In the genomic region with DNA sequence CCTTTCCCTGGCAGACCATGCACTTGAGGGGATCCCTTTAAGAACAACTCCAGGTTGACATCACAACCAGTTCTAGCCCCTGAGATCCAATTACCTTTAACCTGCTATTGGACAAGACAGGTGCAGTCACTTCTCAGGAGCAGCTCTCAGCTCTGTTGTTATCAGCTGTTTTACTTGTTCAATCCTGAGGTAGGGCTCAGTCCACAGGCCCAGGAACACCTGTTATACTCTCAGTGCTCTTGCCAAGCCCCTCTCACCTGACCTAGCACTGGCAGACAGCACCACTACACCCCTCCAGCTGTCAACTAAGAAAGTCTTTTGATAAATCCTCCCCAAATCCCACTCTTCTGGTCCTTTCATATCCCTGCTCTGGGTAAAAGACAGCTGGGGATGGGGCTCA, we compare ENCODE assay signal across 15 cellular contexts.
"Had no signal": no experiment of that assay in that cellular context is flagged by ENCODE, and none has a peak within 500 bp of the region (broad histone marks: within the 10 kb centered on the region; RNA-seq: fewer than 3 reads in every experiment).

No MANE protein-coding gene starts in this region.

- H3K27me3 Mint-ChIP-seq: stimulated activated naive B cell treated with anti-CD40 and anti-IgM and Interleukin-4, amounts not matched to agents 10 μg/mL and 1 μg/mL and 100 μg/mL, for 72 hours had no signal

- H3K36me3 Mint-ChIP-seq: natural killer cell treated with Interleukin-12 subunit alpha and Interleukin-12 subunit beta and Interleukin-15 and Interleukin-18, amount 100 ng/mL, for 72 hours; stimulated activated naive B cell treated with anti-CD40 and anti-IgM and Interleukin-4, amounts not matched to agents 10 μg/mL and 1 μg/mL and 100 μg/mL, for 72 hours had no signal

- H3K27ac Mint-ChIP-seq: natural killer cell treated with Interleukin-12 subunit alpha and Interleukin-12 subunit beta and Interleukin-15 and Interleukin-18, amount 100 ng/mL, for 72 hours; stimulated activated naive B cell treated with anti-CD40 and anti-IgM and Interleukin-4, amounts not matched to agents 10 μg/mL and 1 μg/mL and 100 μg/mL, for 72 hours had no signal

- H3K9me3 Mint-ChIP-seq: natural killer cell treated with Interleukin-12 subunit alpha and Interleukin-12 subunit beta and Interleukin-15 and Interleukin-18, amount 100 ng/mL, for 72 hours; stimulated activated naive B cell treated with anti-CD40 and anti-IgM and Interleukin-4, amounts not matched to agents 10 μg/mL and 1 μg/mL and 100 μg/mL, for 72 hours had no signal

- H3K4me1 Mint-ChIP-seq: stimulated activated naive B cell treated with anti-CD40 and anti-IgM and Interleukin-4, amounts not matched to agents 10 μg/mL and 1 μg/mL and 100 μg/mL, for 72 hours had no signal

- DNase-seq: effector memory CD4-positive, alpha-beta T cell; gastrocnemius medialis; glutamatergic neuron; islet precursor cell; mammary epithelial cell; psoas muscle; retina; right lobe of liver; stimulated activated CD4-positive, alpha-beta T cell treated with anti-CD3 and anti-CD28 coated beads, Interleukin-4, amount 100 ng/mL, for 1 hour; stimulated activated CD8-positive, alpha-beta memory T cell treated with anti-CD3 and anti-CD28 coated beads, Interleukin-4, amount 100 ng/mL, for 48 hours; stimulated activated naive B cell treated with anti-CD40 and anti-IgM and Interleukin-4, amounts not matched to agents 10 μg/mL and 1 μg/mL and 100 μg/mL, for 72 hours; thyroid gland; upper lobe of left lung; uterus had no signal

- H3K4me3 Mint-ChIP-seq: natural killer cell treated with Interleukin-12 subunit alpha and Interleukin-12 subunit beta and Interleukin-15 and Interleukin-18, amount 100 ng/mL, for 72 hours; stimulated activated naive B cell treated with anti-CD40 and anti-IgM and Interleukin-4, amounts not matched to agents 10 μg/mL and 1 μg/mL and 100 μg/mL, for 72 hours had no signal
